In genomic region chr15:30791239-30791638, GRCh38 we compare ENCODE assay signal across 2 cellular contexts.
TF ChIP-seq lines count a peak whose summit lies in the region.

No MANE protein-coding gene starts in this region.

TF ChIP-seq in SK-N-SH, 30 proteins besides CTCF, POLR2A, EP300 and RAD21 (continued from another document):
- TF ChIP-seq USF2 (IDR thresholded peaks at IDR 0.05; ENCODE audit: borderline replicate concordance, low read depth, low read length) (no peak), GABPA (IDR thresholded peaks at IDR 0.05; ENCODE audit: low read depth) (no peak), ELF1 (IDR thresholded peaks at IDR 0.05) (no peak), REST (IDR thresholded peaks at IDR 0.05; ENCODE audit: low read depth, low read length) (no peak), MEF2A (IDR thresholded peaks at IDR 0.05; ENCODE audit: borderline replicate concordance, low read depth) (no peak), JUND (IDR thresholded peaks at IDR 0.05) (no peak)

TF ChIP-seq in SK-N-SH treated with all-trans-retinoic acid at 6 μM for 48 hours, 23 proteins besides CTCF, POLR2A, EP300 and RAD21 (continued from another document):
- TF ChIP-seq CSRNP3 (CRISPR knock-in tag; IDR thresholded peaks at IDR 0.05) (no peak), CREB5 (CRISPR knock-in tag; IDR thresholded peaks at IDR 0.05; ENCODE audit: low read depth) (no peak), TOX (CRISPR knock-in tag; IDR thresholded peaks at IDR 0.05; ENCODE audit: borderline replicate concordance) (no peak), OSR1 (CRISPR knock-in tag; IDR thresholded peaks at IDR 0.05) (no peak)
